Comparison of ENCODE assay signal across 1 cellular context in genomic region chr13:44974056-44974798, GRCh38.
A peak's percentile ranks its signal among the peaks of the same experiment; 100 is the strongest.
TF ChIP-seq lines count a peak whose summit lies in the region.

No MANE protein-coding gene starts in this region.

TF ChIP-seq in GM12878, 131 proteins besides CTCF, POLR2A, EP300 and RAD21 (continued from another document and continues in another):
- TF ChIP-seq ZBTB40 (IDR thresholded peaks at IDR 0.05; ENCODE audit: borderline replicate concordance): no peak
- TF ChIP-seq GABPA (IDR thresholded peaks at IDR 0.05; ENCODE audit: low read depth): no peak
- no peak for TF ChIP-seq DPF2 (IDR thresholded peaks at IDR 0.05)
- TF ChIP-seq E2F4 (IDR thresholded peaks at IDR 0.05; ENCODE audit: low read depth, low read length): no peak
- no peak for TF ChIP-seq TCF3 (IDR thresholded peaks at IDR 0.05; ENCODE audit: borderline replicate concordance, insufficient read depth, low read depth, low read length)
- no peak for TF ChIP-seq TCF7 (IDR thresholded peaks at IDR 0.05; ENCODE audit: borderline replicate concordance)
- 0 out of 2 replicates have a peak, but pooled peaks have one; percentile 25 for TF ChIP-seq ZBED1 (IDR thresholded peaks at IDR 0.05; ENCODE audit: borderline replicate concordance)
- peak; percentile 22; the same call in 1 of the 2 replicates for TF ChIP-seq RELB (IDR thresholded peaks at IDR 0.05; ENCODE audit: low read depth)
- no peak for TF ChIP-seq EGR1 (IDR thresholded peaks at IDR 0.05; ENCODE audit: borderline replicate concordance in 1 of 2, low read depth in 2 of 2, low read length in 2 of 2)
- TF ChIP-seq NFIC (IDR thresholded peaks at IDR 0.05; ENCODE audit: low read depth, low read length): peak; percentile 23; the same call in 1 of the 2 replicates
- TF ChIP-seq CHD4 (IDR thresholded peaks at IDR 0.05): no peak
- no peak for TF ChIP-seq ZNF592 (IDR thresholded peaks at IDR 0.05)
- no peak for TF ChIP-seq NR2F1 (conservative IDR thresholded peaks at IDR 0.05)
- TF ChIP-seq MEF2A (IDR thresholded peaks at IDR 0.05; ENCODE audit: insufficient read depth, low read depth, low read length): no peak
- no peak for TF ChIP-seq ZNF622 (IDR thresholded peaks at IDR 0.05)
- peak; percentile 53 for TF ChIP-seq MEF2B (IDR thresholded peaks at IDR 0.05; ENCODE audit: partially characterized antibody, poor library complexity, severe bottlenecking)
- no peak; a peak in 1 of 4 replicates for TF ChIP-seq ETV6 (conservative IDR thresholded peaks at IDR 0.05 in 1 of 2, IDR thresholded peaks at IDR 0.05 in 1 of 2; ENCODE audit: borderline replicate concordance in 1 of 2, low read depth in 1 of 2)
- TF ChIP-seq ZZZ3 (IDR thresholded peaks at IDR 0.05; ENCODE audit: control insufficient read depth, insufficient read length, low read depth): no peak
- TF ChIP-seq SIX5 (IDR thresholded peaks at IDR 0.05; ENCODE audit: low read depth, low read length, severe bottlenecking): no peak
- TF ChIP-seq ATF3 (IDR thresholded peaks at IDR 0.05; ENCODE audit: borderline replicate concordance, extremely low read depth, low read depth, low read length): no peak
- 0 out of 2 replicates have a peak, but pooled peaks have one; percentile 9 for TF ChIP-seq IRF4 (IDR thresholded peaks at IDR 0.05; ENCODE audit: low read depth, low read length)
- TF ChIP-seq CBX3 (IDR thresholded peaks at IDR 0.05; ENCODE audit: borderline replicate concordance, low read depth): no peak
- no peak for TF ChIP-seq TARDBP (IDR thresholded peaks at IDR 0.05; ENCODE audit: borderline replicate concordance)
- no peak for TF ChIP-seq SMARCA5 (IDR thresholded peaks at IDR 0.05)
- no peak for TF ChIP-seq CBX5 (IDR thresholded peaks at IDR 0.05; ENCODE audit: low read depth)
- peak; percentile 76 to 77 for TF ChIP-seq IKZF2 (IDR thresholded peaks at IDR 0.05)
- no peak for TF ChIP-seq BMI1 (IDR thresholded peaks at IDR 0.05; ENCODE audit: borderline replicate concordance)
- no peak for TF ChIP-seq IRF5 (IDR thresholded peaks at IDR 0.05; ENCODE audit: borderline replicate concordance)
- TF ChIP-seq SKIL (IDR thresholded peaks at IDR 0.05; ENCODE audit: low read depth, poor library complexity, severe bottlenecking): no peak
- 0 out of 2 replicates have a peak, but pooled peaks have one; percentile 39 for TF ChIP-seq YY1 (IDR thresholded peaks at IDR 0.05; ENCODE audit: low read depth, low read length)
- TF ChIP-seq PBX3 (IDR thresholded peaks at IDR 0.05; ENCODE audit: insufficient replicate concordance, low read depth, low read length): no peak
- no peak for TF ChIP-seq TCF12 (IDR thresholded peaks at IDR 0.05; ENCODE audit: low read depth, low read length)
- TF ChIP-seq MTA2 (IDR thresholded peaks at IDR 0.05; ENCODE audit: low read depth): no peak
- no peak for TF ChIP-seq PAX8 (IDR thresholded peaks at IDR 0.05)
- no peak for TF ChIP-seq MYB (IDR thresholded peaks at IDR 0.05; ENCODE audit: borderline replicate concordance, low read depth, low read length)
- TF ChIP-seq YBX1 (IDR thresholded peaks at IDR 0.05): no peak
- TF ChIP-seq JUND (IDR thresholded peaks at IDR 0.05; ENCODE audit: low read depth, low read length): no peak
- no peak for TF ChIP-seq NRF1 (conservative IDR thresholded peaks at IDR 0.05; ENCODE audit: low read depth, low read length)
- TF ChIP-seq ASH2L (IDR thresholded peaks at IDR 0.05; ENCODE audit: borderline replicate concordance, low read depth): no peak
- TF ChIP-seq NR2C2 (IDR thresholded peaks at IDR 0.05; ENCODE audit: borderline replicate concordance, control insufficient read depth, insufficient read length, low read depth): no peak
- TF ChIP-seq ZBTB11 (CRISPR knock-in tag; IDR thresholded peaks at IDR 0.05): no peak
